Comparison of ENCODE assay signal across 1 cellular context in the genomic region with DNA sequence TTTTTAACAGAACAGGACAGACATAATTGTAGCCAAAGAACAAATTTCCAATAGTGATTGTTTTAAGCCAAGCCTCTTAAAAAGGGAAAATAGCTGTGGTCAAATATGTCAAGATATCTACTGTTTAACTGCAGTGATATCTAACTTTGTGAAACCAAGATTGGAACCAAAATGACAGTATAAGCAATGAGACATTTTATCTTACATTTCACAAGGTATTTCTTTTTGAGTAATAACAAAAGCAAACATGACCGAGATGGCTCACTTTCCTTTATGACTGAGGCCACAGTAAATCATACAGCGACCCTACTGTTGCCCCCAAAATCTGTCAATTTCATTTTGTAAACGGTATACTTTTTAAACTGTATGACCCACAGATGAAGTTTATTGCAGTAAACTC.
TF ChIP-seq lines count a peak whose summit lies in the region.

No MANE protein-coding gene starts in this region.

TF ChIP-seq in H1, 55 proteins besides CTCF, POLR2A, EP300 and RAD21 (continued from another document):
- TF ChIP-seq TAF1 (IDR thresholded peaks at IDR 0.05; ENCODE audit: low read depth, low read length) = no peak
- TF ChIP-seq POLR2AphosphoS5 (IDR thresholded peaks at IDR 0.05; ENCODE audit: low read depth, low read length) = no peak
- TF ChIP-seq RXRA (IDR thresholded peaks at IDR 0.05; ENCODE audit: insufficient read depth, low read depth, low read length) = no peak
- TF ChIP-seq SIRT6 (IDR thresholded peaks at IDR 0.05; ENCODE audit: low read length) = no peak
- no peak for TF ChIP-seq FOSL1 (IDR thresholded peaks at IDR 0.05; ENCODE audit: insufficient read depth, low read depth, low read length)
- TF ChIP-seq NANOG (IDR thresholded peaks at IDR 0.05; ENCODE audit: insufficient read depth, low read depth, low read length, poor library complexity, severe bottlenecking) = no peak
- TF ChIP-seq CBX8 (IDR thresholded peaks at IDR 0.05; ENCODE audit: borderline replicate concordance, low read depth, low read length) = no peak
- no peak for TF ChIP-seq MAFK (IDR thresholded peaks at IDR 0.05; ENCODE audit: low read depth, low read length)
- no peak for TF ChIP-seq TAF7 (optimal IDR thresholded peaks at IDR 0.05; ENCODE audit: borderline replicate concordance, low read depth, low read length)
- no peak for TF ChIP-seq BRCA1 (IDR thresholded peaks at IDR 0.05; ENCODE audit: low read depth, low read length)
- no peak for TF ChIP-seq HDAC2 (IDR thresholded peaks at IDR 0.05; ENCODE audit: borderline replicate concordance in 1 of 2, low read depth in 2 of 2, low read length in 2 of 2)
- TF ChIP-seq EZH2 (IDR thresholded peaks at IDR 0.05; ENCODE audit: low read depth, low read length, severe bottlenecking) = no peak
- TF ChIP-seq, protein P1, sequence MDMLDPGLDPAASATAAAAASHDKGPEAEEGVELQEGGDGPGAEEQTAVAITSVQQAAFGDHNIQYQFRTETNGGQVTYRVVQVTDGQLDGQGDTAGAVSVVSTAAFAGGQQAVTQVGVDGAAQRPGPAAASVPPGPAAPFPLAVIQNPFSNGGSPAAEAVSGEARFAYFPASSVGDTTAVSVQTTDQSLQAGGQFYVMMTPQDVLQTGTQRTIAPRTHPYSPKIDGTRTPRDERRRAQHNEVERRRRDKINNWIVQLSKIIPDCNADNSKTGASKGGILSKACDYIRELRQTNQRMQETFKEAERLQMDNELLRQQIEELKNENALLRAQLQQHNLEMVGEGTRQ (IDR thresholded peaks at IDR 0.05; ENCODE audit: low read length) = no peak
- TF ChIP-seq NRF1 (IDR thresholded peaks at IDR 0.05; ENCODE audit: low read depth, low read length) = no peak
- TF ChIP-seq, protein P2, sequence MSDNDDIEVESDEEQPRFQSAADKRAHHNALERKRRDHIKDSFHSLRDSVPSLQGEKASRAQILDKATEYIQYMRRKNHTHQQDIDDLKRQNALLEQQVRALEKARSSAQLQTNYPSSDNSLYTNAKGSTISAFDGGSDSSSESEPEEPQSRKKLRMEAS (IDR thresholded peaks at IDR 0.05) = no peak
- no peak for TF ChIP-seq RBBP5 (IDR thresholded peaks at IDR 0.05; ENCODE audit: borderline replicate concordance, low read depth, low read length)
TF ChIP-seq in H1: peak in this region for 0.
